9 cellular contexts compared by ENCODE assay signal in genomic region chr13:27131202-27131623, GRCh38. TPM values are rescaled to one million over a fixed set of nuclear protein-coding genes. Genes with fewer than 3 reads are reported as not detected.
DNase-seq lines count a peak whose midpoint lies in the region; ATAC-seq and TF ChIP-seq lines count a peak whose summit lies in the region.
"Had no signal": no experiment of that assay in that cellular context is flagged by ENCODE, and none has a peak within 500 bp of the region (broad histone marks: within the 10 kb centered on the region; RNA-seq: fewer than 3 reads in every experiment).

No MANE protein-coding gene starts in this region.

- TF ChIP-seq CTCF in DND-41 (IDR thresholded peaks at IDR 0.05; ENCODE audit: borderline replicate concordance, extremely low read depth, low read length, poor library complexity, severe bottlenecking), result no peak
- no peak for TF ChIP-seq CTCF in MM.1S (IDR thresholded peaks at IDR 0.05; ENCODE audit: low read length)
- TF ChIP-seq CTCF in kidney epithelial cell (IDR thresholded peaks at IDR 0.05; ENCODE audit: insufficient read depth, low read length, poor library complexity, severe bottlenecking), result no peak

- H3K79me2 ChIP-seq in DND-41 (ENCODE audit: insufficient read depth, low read length) (peaks cover 99% of the 10 kb centered on the region), MM.1S (ENCODE audit: low read length) (peaks cover 28% of the 10 kb centered on the region)

- peaks cover 92% of the 10 kb centered on the region for H3K4me1 Mint-ChIP-seq in activated T-cell treated with anti-CD3 and anti-CD28 coated beads, Interleukin-2, amount 50 U/mL, for 72 hours (ENCODE audit: low read depth)

- DNase-seq in DND-41, result no peak
- peak; percentile 89 for DNase-seq in MM.1S
- peak; percentile 83 to 89 for DNase-seq in activated T-cell treated with anti-CD3 and anti-CD28 coated beads, Interleukin-2, amount 50 U/mL, for 72 hours
- peak; percentile 5 for DNase-seq in kidney epithelial cell (ENCODE audit: low read depth)
- peak; percentile 28 to 37 for DNase-seq in stimulated activated CD8-positive, alpha-beta memory T cell treated with anti-CD3 and anti-CD28 coated beads, Interleukin-7, amount 100 ng/mL, for 1 hour (ENCODE audit: low read depth in 2 of 2)
- no peak for DNase-seq in MG63
- no peak for DNase-seq in GOT3 (lab: John Stamatoyannopoulos, UW)
- DNase-seq: left cardiac atrium had no signal

- peaks cover 3% of the 10 kb centered on the region in 2 donors for H3K9me3 Mint-ChIP-seq in activated T-cell treated with anti-CD3 and anti-CD28 coated beads, Interleukin-2, amount 50 U/mL, for 72 hours

- peaks cover 5% of the 10 kb centered on the region for H3F3A ChIP-seq in MM.1S (ENCODE audit: insufficient read depth, low read length)

- peak overlapping the region; percentile 79 to 88 for H3K4me3 Mint-ChIP-seq in activated T-cell treated with anti-CD3 and anti-CD28 coated beads, Interleukin-2, amount 50 U/mL, for 72 hours

- H3K27ac Mint-ChIP-seq in activated T-cell treated with anti-CD3 and anti-CD28 coated beads, Interleukin-2, amount 50 U/mL, for 72 hours, result peak overlapping the region; percentile 98

- no peak overlapping the region for H3K9ac ChIP-seq in DND-41 (ENCODE audit: low read depth, low read length)
- H3K9ac ChIP-seq in MM.1S (ENCODE audit: low read length), result no peak overlapping the region

- H3K9me2 ChIP-seq in MM.1S (replicated peaks; ENCODE audit: insufficient read depth, low read length), result no peaks in the 10 kb centered on the region

- H3K27ac ChIP-seq in DND-41 (ENCODE audit: low read length), result no peak overlapping the region
- peak overlapping the region; percentile 32; the same call in 1 of the 2 replicates for H3K27ac ChIP-seq in MM.1S (ENCODE audit: low read length)

- no peaks in the 10 kb centered on the region for H3K27me3 Mint-ChIP-seq in activated T-cell treated with anti-CD3 and anti-CD28 coated beads, Interleukin-2, amount 50 U/mL, for 72 hours (ENCODE audit: low read depth)

- H3K36me3 Mint-ChIP-seq in activated T-cell treated with anti-CD3 and anti-CD28 coated beads, Interleukin-2, amount 50 U/mL, for 72 hours (ENCODE audit: insufficient read depth in 2 of 2), result peaks cover 3 to 7% of the 10 kb centered on the region in 2 donors

- no peak overlapping the region for H3K4me2 ChIP-seq in DND-41 (ENCODE audit: insufficient read depth, low read length)
- H3K4me2 ChIP-seq in MM.1S (ENCODE audit: low read depth, low read length), result peak overlapping the region; percentile 21; the same call in 1 of the 2 replicates

- H3K4me3 ChIP-seq in DND-41 (ENCODE audit: low read depth in 1 of 2, low read length in 2 of 2) (no peak overlapping the region), MM.1S (ENCODE audit: low read length) (no peak overlapping the region), kidney epithelial cell (ENCODE audit: low read depth, low read length) (no peak overlapping the region), MG63 (no peak overlapping the region)

- ATAC-seq in DND-41 (ENCODE audit: insufficient read depth, low read depth) (peak; percentile 37), GM21737 (IDR thresholded peaks at IDR 0.05; ENCODE audit: unreplicated experiment) (peak; percentile 87)
- ATAC-seq in activated T-cell treated with anti-CD3 and anti-CD28 coated beads, Interleukin-2, amount 50 U/mL, for 72 hours (replicated peaks in 1 of 2), result peak; percentile 87 to 91

- H3K9me3 ChIP-seq in DND-41 (ENCODE audit: insufficient read depth, low read length, severe bottlenecking) (peaks cover 6% of the 10 kb centered on the region), MM.1S (replicated peaks; ENCODE audit: insufficient read depth, low read length) (no peaks in the 10 kb centered on the region), MG63 (no peaks in the 10 kb centered on the region)

- H3K27me3 ChIP-seq in DND-41 (ENCODE audit: insufficient read depth, low read length, poor library complexity) (no peaks in the 10 kb centered on the region), MM.1S (replicated peaks; ENCODE audit: insufficient read depth, low read length) (no peaks in the 10 kb centered on the region), kidney epithelial cell (ENCODE audit: control insufficient read depth, insufficient read depth, low read length) (no peaks in the 10 kb centered on the region), MG63 (no peaks in the 10 kb centered on the region)

- no peaks in the 10 kb centered on the region for H3K4me1 ChIP-seq in DND-41 (ENCODE audit: insufficient read depth, low read length)
- H3K4me1 ChIP-seq in MM.1S (ENCODE audit: low read length), result peaks cover 17% of the 10 kb centered on the region

- H3K36me3 ChIP-seq in DND-41 (ENCODE audit: insufficient read depth, low read length) (0 out of 2 replicates have a peak, but pooled peaks cover 3% of the 10 kb centered on the region), MM.1S (replicated peaks; ENCODE audit: insufficient read depth, low read length) (no peaks in the 10 kb centered on the region), kidney epithelial cell (ENCODE audit: control insufficient read depth, insufficient read depth, low read length) (no peaks in the 10 kb centered on the region), MG63 (peaks cover under 1% of the 10 kb centered on the region)

- H2AFZ ChIP-seq in DND-41 (ENCODE audit: low read depth, low read length) (no peak overlapping the region), MM.1S (ENCODE audit: low read length) (no peak overlapping the region)

- peaks cover 37% of the 10 kb centered on the region; the same call in 1 of the 2 replicates for H4K20me1 ChIP-seq in DND-41 (ENCODE audit: insufficient read depth, low read length)
- H4K20me1 ChIP-seq in MM.1S (ENCODE audit: insufficient read depth, low read length), result no peaks in the 10 kb centered on the region

RNA-seq across cellular contexts. Expression of gene USP12, which starts 40.4 kb away (rescaled TPM):
- 10 to 100 TPM; 39.6 to 57.3 TPM for total RNA-seq in activated T-cell treated with anti-CD3 and anti-CD28 coated beads, Interleukin-2, amount 50 U/mL, for 72 hours
- 13.8 and 17.5 TPM in 2 replicates for total RNA-seq in kidney epithelial cell
- total RNA-seq in MG63 (2014; rRNA removed; shearing (Covaris generic); ENCODE audit: low replicate concordance), result 15.1 and 23.8 TPM in 2 replicates

Comparison
In these comparisons a context has a peak if more than half of its experiments do, and no peak if none do; other contexts are left out.
1. ATAC-seq: peak in every context shown above with its lines; median percentile 89 in activated T-cell treated with anti-CD3 and anti-CD28 coated beads, Interleukin-2, amount 50 U/mL, for 72 hours; 87 in GM21737; 37 in DND-41.
2. DNase-seq: peak in MM.1S (single experiment), activated T-cell treated with anti-CD3 and anti-CD28 coated beads, Interleukin-2, amount 50 U/mL, for 72 hours (2 of 2), kidney epithelial cell (single experiment) and stimulated activated CD8-positive, alpha-beta memory T cell treated with anti-CD3 and anti-CD28 coated beads, Interleukin-7, amount 100 ng/mL, for 1 hour (2 of 2); none in DND-41 (single experiment), MG63 (single experiment) and GOT3 (single experiment).